In the genomic region with DNA sequence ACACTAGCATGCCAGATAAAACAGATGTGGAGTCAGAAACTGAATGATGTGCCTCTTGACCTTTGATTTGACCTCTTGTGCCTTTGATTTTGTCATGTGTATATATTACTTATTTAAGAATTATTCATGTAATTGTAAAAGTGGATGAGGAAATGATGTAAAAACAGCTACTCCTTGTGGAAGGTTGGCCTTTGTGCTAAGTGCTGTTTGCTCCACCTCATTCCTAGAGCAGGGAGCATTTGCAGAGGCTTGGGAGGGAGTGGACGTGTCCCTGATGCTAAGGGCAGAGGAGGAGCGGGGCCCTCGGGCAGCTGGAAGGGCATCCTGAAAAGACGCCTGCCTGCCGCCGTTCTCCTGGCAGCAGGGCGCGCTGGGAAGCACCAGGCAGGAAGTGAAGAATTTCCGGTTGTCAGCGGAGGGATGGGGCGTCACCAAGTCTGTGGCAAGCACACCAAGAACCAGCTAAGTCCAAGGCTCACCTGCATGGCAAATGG, we compare ENCODE assay signal across 10 cellular contexts.
DNase-seq lines count a peak whose midpoint lies in the region; ATAC-seq and TF ChIP-seq lines count a peak whose summit lies in the region.
"Had no signal": no experiment of that assay in that cellular context is flagged by ENCODE, and none has a peak within 500 bp of the region (broad histone marks: within the 10 kb centered on the region; RNA-seq: fewer than 3 reads in every experiment).

No MANE protein-coding gene starts in this region.

- ATAC-seq in GM19372 (IDR thresholded peaks at IDR 0.05; ENCODE audit: low read depth, unreplicated experiment) (peak; percentile 57), WTC11 (peak; percentile 26; the same call in 1 of the 2 replicates)

- H3K4me3 ChIP-seq in fibroblast of lung (replicated peaks in 1 of 4; ENCODE audit: control extremely low read depth in 1 of 4, insufficient read depth in 1 of 4, low read depth in 3 of 4, low read length in 4 of 4), result peak overlapping the region in 1 of 4 experiments; percentile 12

- no peaks in the 10 kb centered on the region for H3K36me3 Mint-ChIP-seq in WTC11

- H3K4me1 ChIP-seq in fibroblast of lung (ENCODE audit: control insufficient read depth, extremely low read depth, insufficient read depth, low read length), result peaks cover 24% of the 10 kb centered on the region

- no peaks in the 10 kb centered on the region for H3K36me3 ChIP-seq in fibroblast of lung (ENCODE audit: control insufficient read depth, insufficient read depth, low read length)

- H3K4me2 ChIP-seq in fibroblast of lung (ENCODE audit: extremely low read depth, insufficient read depth, low read length), result peak overlapping the region; percentile 78

- H3K9me3 Mint-ChIP-seq in WTC11, result no peaks in the 10 kb centered on the region
- H3K9me3 Mint-ChIP-seq: activated B cell treated with CpG ODN at 0.5 μM for 24 hours had no signal

- no peaks in the 10 kb centered on the region for H3K27me3 ChIP-seq in fibroblast of lung (ENCODE audit: control insufficient read depth, insufficient read depth, low read length)

- H3K27ac Mint-ChIP-seq in WTC11, result no peak overlapping the region
- H3K27ac Mint-ChIP-seq: activated B cell treated with CpG ODN at 0.5 μM for 24 hours had no signal

- peaks cover 22% of the 10 kb centered on the region for H3K4me1 Mint-ChIP-seq in WTC11

- H3K9ac ChIP-seq in fibroblast of lung (ENCODE audit: insufficient read depth, low read length), result peak overlapping the region; percentile 9

- H3K4me3 Mint-ChIP-seq in WTC11, result no peak overlapping the region
- H3K4me3 Mint-ChIP-seq: activated B cell treated with CpG ODN at 0.5 μM for 24 hours had no signal

- no peaks in the 10 kb centered on the region for H3K79me2 ChIP-seq in fibroblast of lung (ENCODE audit: control insufficient read depth, insufficient read depth, low read length)

- no peaks in the 10 kb centered on the region for H4K20me1 ChIP-seq in fibroblast of lung (ENCODE audit: control insufficient read depth, extremely low read depth, insufficient read depth, low read length)

- no peaks in the 10 kb centered on the region for H3K9me3 ChIP-seq in fibroblast of lung (ENCODE audit: control insufficient read depth, insufficient read depth, low read depth, low read length)

- TF ChIP-seq CTCF in WTC11 (IDR thresholded peaks at IDR 0.05) (no peak), fibroblast of lung (conservative IDR thresholded peaks at IDR 0.05 in 1 of 2, IDR thresholded peaks at IDR 0.05 in 1 of 2; ENCODE audit: low read depth in 1 of 2, low read length in 2 of 2) (peak in 1 of 2 donors; percentile 6)

- H2AFZ ChIP-seq in fibroblast of lung (ENCODE audit: low read length), result peak overlapping the region; percentile 32

- DNase-seq in WTC11 (ENCODE audit: low spot score) (no peak), fibroblast of lung (ENCODE audit: low read depth in 2 of 2) (peak; percentile 54 to 89), NOMO-1 (lab: John Stamatoyannopoulos, UW; ENCODE audit: unreplicated experiment in 2 of 2) (no peak), cerebellar cortex (ENCODE audit: low spot score) (no peak), NCI-H526 treated with DMSO at 0.1 percent for 48 hours (lab: John Stamatoyannopoulos, UW) (no peak), Ammon's horn (ENCODE audit: low spot score) (no peak)
- peak; percentile 22 for DNase-seq in stimulated activated CD4-positive, alpha-beta T cell treated with anti-CD3 and anti-CD28 coated beads, Interleukin-15, amount 100 ng/mL, for 48 hours (ENCODE audit: low read depth in 2 of 2)
- DNase-seq: activated B cell treated with CpG ODN at 0.5 μM for 24 hours, GOT3 had no signal

- H3K27ac ChIP-seq in fibroblast of lung (ENCODE audit: insufficient read depth, low read length), result peak overlapping the region; percentile 65

- H3K27me3 Mint-ChIP-seq in WTC11 (ENCODE audit: low read depth), result no peaks in the 10 kb centered on the region

- CTCF ChIA-PET in WTC11 (lab: Charles Lee), result interaction anchor here (0.6 to 1.0 kb wide), 2 partner anchors 40 to 58 kb away, joined by 3 read pairs; no protein-coding TSS in a partner anchor

- POLR2A ChIA-PET in WTC11 (lab: Charles Lee), result no interaction called here

TF ChIP-seq in WTC11, 78 proteins besides CTCF, POLR2A, EP300 and RAD21:
- no peak for TF ChIP-seq E2F1 (CRISPR knock-in tag; IDR thresholded peaks at IDR 0.05)
- TF ChIP-seq ZNF138 (CRISPR knock-in tag; conservative IDR thresholded peaks at IDR 0.05), result no peak
- no peak for TF ChIP-seq NFE2L1 (CRISPR knock-in tag; IDR thresholded peaks at IDR 0.05)
- TF ChIP-seq ZNF317 (CRISPR knock-in tag; IDR thresholded peaks at IDR 0.05; ENCODE audit: borderline replicate concordance, low read depth), result no peak
- TF ChIP-seq, protein P1, sequence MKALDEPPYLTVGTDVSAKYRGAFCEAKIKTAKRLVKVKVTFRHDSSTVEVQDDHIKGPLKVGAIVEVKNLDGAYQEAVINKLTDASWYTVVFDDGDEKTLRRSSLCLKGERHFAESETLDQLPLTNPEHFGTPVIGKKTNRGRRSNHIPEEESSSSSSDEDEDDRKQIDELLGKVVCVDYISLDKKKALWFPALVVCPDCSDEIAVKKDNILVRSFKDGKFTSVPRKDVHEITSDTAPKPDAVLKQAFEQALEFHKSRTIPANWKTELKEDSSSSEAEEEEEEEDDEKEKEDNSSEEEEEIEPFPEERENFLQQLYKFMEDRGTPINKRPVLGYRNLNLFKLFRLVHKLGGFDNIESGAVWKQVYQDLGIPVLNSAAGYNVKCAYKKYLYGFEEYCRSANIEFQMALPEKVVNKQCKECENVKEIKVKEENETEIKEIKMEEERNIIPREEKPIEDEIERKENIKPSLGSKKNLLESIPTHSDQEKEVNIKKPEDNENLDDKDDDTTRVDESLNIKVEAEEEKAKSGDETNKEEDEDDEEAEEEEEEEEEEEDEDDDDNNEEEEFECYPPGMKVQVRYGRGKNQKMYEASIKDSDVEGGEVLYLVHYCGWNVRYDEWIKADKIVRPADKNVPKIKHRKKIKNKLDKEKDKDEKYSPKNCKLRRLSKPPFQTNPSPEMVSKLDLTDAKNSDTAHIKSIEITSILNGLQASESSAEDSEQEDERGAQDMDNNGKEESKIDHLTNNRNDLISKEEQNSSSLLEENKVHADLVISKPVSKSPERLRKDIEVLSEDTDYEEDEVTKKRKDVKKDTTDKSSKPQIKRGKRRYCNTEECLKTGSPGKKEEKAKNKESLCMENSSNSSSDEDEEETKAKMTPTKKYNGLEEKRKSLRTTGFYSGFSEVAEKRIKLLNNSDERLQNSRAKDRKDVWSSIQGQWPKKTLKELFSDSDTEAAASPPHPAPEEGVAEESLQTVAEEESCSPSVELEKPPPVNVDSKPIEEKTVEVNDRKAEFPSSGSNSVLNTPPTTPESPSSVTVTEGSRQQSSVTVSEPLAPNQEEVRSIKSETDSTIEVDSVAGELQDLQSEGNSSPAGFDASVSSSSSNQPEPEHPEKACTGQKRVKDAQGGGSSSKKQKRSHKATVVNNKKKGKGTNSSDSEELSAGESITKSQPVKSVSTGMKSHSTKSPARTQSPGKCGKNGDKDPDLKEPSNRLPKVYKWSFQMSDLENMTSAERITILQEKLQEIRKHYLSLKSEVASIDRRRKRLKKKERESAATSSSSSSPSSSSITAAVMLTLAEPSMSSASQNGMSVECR (CRISPR knock-in tag; IDR thresholded peaks at IDR 0.05; ENCODE audit: borderline replicate concordance), result no peak
- no peak for TF ChIP-seq TCF7 (CRISPR knock-in tag; IDR thresholded peaks at IDR 0.05; ENCODE audit: low read depth)
- TF ChIP-seq, protein P2, sequence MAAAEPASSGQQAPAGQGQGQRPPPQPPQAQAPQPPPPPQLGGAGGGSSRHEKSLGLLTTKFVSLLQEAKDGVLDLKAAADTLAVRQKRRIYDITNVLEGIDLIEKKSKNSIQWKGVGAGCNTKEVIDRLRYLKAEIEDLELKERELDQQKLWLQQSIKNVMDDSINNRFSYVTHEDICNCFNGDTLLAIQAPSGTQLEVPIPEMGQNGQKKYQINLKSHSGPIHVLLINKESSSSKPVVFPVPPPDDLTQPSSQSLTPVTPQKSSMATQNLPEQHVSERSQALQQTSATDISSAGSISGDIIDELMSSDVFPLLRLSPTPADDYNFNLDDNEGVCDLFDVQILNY (CRISPR knock-in tag; IDR thresholded peaks at IDR 0.05), result no peak
- no peak for TF ChIP-seq SMAD3 (CRISPR knock-in tag; IDR thresholded peaks at IDR 0.05; ENCODE audit: borderline replicate concordance)
- TF ChIP-seq JAZF1 (CRISPR knock-in tag; IDR thresholded peaks at IDR 0.05), result no peak
- TF ChIP-seq IRF1 (CRISPR knock-in tag; IDR thresholded peaks at IDR 0.05), result no peak
- TF ChIP-seq SOX15 (CRISPR knock-in tag; IDR thresholded peaks at IDR 0.05), result no peak

Comparison
In these comparisons a context has a peak if more than half of its experiments do, and no peak if none do; other contexts are left out.
1. DNase-seq: peak in fibroblast of lung (2 of 2) and stimulated activated CD4-positive, alpha-beta T cell treated with anti-CD3 and anti-CD28 coated beads, Interleukin-15, amount 100 ng/mL, for 48 hours (2 of 2); none in WTC11 (single experiment), NOMO-1 (0 of 2), cerebellar cortex (single experiment), NCI-H526 treated with DMSO at 0.1 percent for 48 hours (single experiment) and Ammon's horn (single experiment).